In genomic region chr11:27296406-27296994, GRCh38 we compare ENCODE assay signal across 8 cellular contexts.
DNase-seq lines count a peak whose midpoint lies in the region; ATAC-seq and TF ChIP-seq lines count a peak whose summit lies in the region.

No MANE protein-coding gene starts in this region.

- no peak for TF ChIP-seq POLR2A in right lobe of liver (IDR thresholded peaks at IDR 0.05)

- 19% methylated on average over 5 of the region's 5 CpGs for WGBS in right lobe of liver (ENCODE audit: insufficient coverage, low coverage, low lambda C conversion rate, missing lambda C conversion rate)

- H3K36me3 ChIP-seq in right lobe of liver (no peaks in the 10 kb centered on the region), MG63 (no peaks in the 10 kb centered on the region)

- intact Hi-C loops in right lobe of liver (cut with DNase I): no loop called here

- H3K9me3 ChIP-seq in right lobe of liver (no peaks in the 10 kb centered on the region), MG63 (no peaks in the 10 kb centered on the region)

- TF ChIP-seq CTCF in right lobe of liver (IDR thresholded peaks at IDR 0.05): peak; percentile 57 to 78 (median 71)

- H3K27me3 ChIP-seq in right lobe of liver: no peaks in the 10 kb centered on the region
- H3K27me3 ChIP-seq in MG63: no peaks in the 10 kb centered on the region

- in situ Hi-C loops in T47D (cut with HindIII; ENCODE audit: low pct_unique_long_range_greater_than_20kb, low sequenced_read_pairs): no loop called here

- peak; percentile 46 for DNase-seq in AG20443 (ENCODE audit: low spot score)
- DNase-seq in NCI-H446 (lab: John Stamatoyannopoulos, UW): peak; percentile 12 to 70
- peak; percentile 31 to 77 for DNase-seq in T47D (ENCODE audit: low read depth in 1 of 2, low spot score in 1 of 2)
- DNase-seq in right lobe of liver: no peak
- no peak for DNase-seq in MG63
- no peak for DNase-seq in effector CD8-positive, alpha-beta T cell (lab: John Stamatoyannopoulos, UW)

- H3K4me1 ChIP-seq in right lobe of liver: peaks cover 0 to 16% (median 5%) of the 10 kb centered on the region in 4 donors

- H3K4me3 ChIP-seq in right lobe of liver (no peak overlapping the region), MG63 (no peak overlapping the region)

- peak; percentile 94 for ATAC-seq in GM18867 (IDR thresholded peaks at IDR 0.05; ENCODE audit: unreplicated experiment)
- ATAC-seq in HG03175 (IDR thresholded peaks at IDR 0.05; ENCODE audit: unreplicated experiment): peak; percentile 90
- ATAC-seq in right lobe of liver: peak; percentile 77 to 80 (median 80)

- H3K27ac ChIP-seq in right lobe of liver: no peak overlapping the region

Comparison
In these comparisons a context has a peak if more than half of its experiments do, and no peak if none do; other contexts are left out.
1. DNase-seq: peak in AG20443 (single experiment), NCI-H446 (2 of 2) and T47D (2 of 2); none in right lobe of liver (0 of 3), MG63 (single experiment) and effector CD8-positive, alpha-beta T cell (single experiment).
2. Peak in every context shown above with its lines, with median percentiles within 50 percentile points of each other: ATAC-seq.